ENCODE assay signal across 8 cellular contexts in genomic region chr2:43082111-43082877, GRCh38.
DNase-seq lines count a peak whose midpoint lies in the region; ATAC-seq and TF ChIP-seq lines count a peak whose summit lies in the region.

No MANE protein-coding gene starts in this region.

- H3K27me3 Mint-ChIP-seq in neural crest cell (ENCODE audit: low read depth): no peaks in the 10 kb centered on the region

- H3K9me3 Mint-ChIP-seq in neural crest cell: no peaks in the 10 kb centered on the region

- no peak overlapping the region for H2AFZ ChIP-seq in Karpas-422 (ENCODE audit: low read length)

- H3K36me3 ChIP-seq in SK-N-MC (ENCODE audit: insufficient read depth, low read length): no peaks in the 10 kb centered on the region
- H3K36me3 ChIP-seq in Karpas-422 (ENCODE audit: insufficient read depth, low read length): no peaks in the 10 kb centered on the region

- H3K9me3 ChIP-seq in SK-N-MC (ENCODE audit: low read depth, low read length) (no peaks in the 10 kb centered on the region), Karpas-422 (ENCODE audit: low read length) (no peaks in the 10 kb centered on the region)

- no peak overlapping the region for H3K4me2 ChIP-seq in Karpas-422 (ENCODE audit: low read depth, low read length, poor library complexity, severe bottlenecking)

- peak; percentile 57 for DNase-seq in AG08396 (ENCODE audit: low spot score)
- no peak for DNase-seq in SK-N-MC (ENCODE audit: low read depth, low spot score)
- peak; percentile 90 for DNase-seq in fibroblast of the aortic adventitia (ENCODE audit: low read depth)
- DNase-seq in neural crest cell (ENCODE audit: low read depth, low spot score): no peak
- no peak for DNase-seq in SHP77 (lab: John Stamatoyannopoulos, UW)
- no peak for DNase-seq in NCI-H446 treated with DMSO at 0.1 percent for 48 hours (lab: John Stamatoyannopoulos, UW)
- DNase-seq in Karpas-422: no peak

- H3K27me3 ChIP-seq in Karpas-422 (ENCODE audit: low read length): no peaks in the 10 kb centered on the region

- no peak for ATAC-seq in HG02610 (IDR thresholded peaks at IDR 0.05; ENCODE audit: unreplicated experiment)

- H3K9ac ChIP-seq in SK-N-MC (ENCODE audit: insufficient read length) (no peak overlapping the region), Karpas-422 (ENCODE audit: low read length) (no peak overlapping the region)

- no peak overlapping the region for H3K4me3 Mint-ChIP-seq in neural crest cell

- H3K79me2 ChIP-seq in Karpas-422 (ENCODE audit: low read length): no peaks in the 10 kb centered on the region

- H3K4me1 Mint-ChIP-seq in neural crest cell: peaks cover 68% of the 10 kb centered on the region

- H3K4me1 ChIP-seq in Karpas-422 (ENCODE audit: low read length): no peaks in the 10 kb centered on the region

- H3K27ac Mint-ChIP-seq in neural crest cell (ENCODE audit: unreplicated experiment): peak overlapping the region; percentile 93

- H3K4me3 ChIP-seq in SK-N-MC (0 out of 2 replicates have a peak overlapping the region, but pooled peaks have one; percentile 4), fibroblast of the aortic adventitia (ENCODE audit: low read depth, low read length) (no peak overlapping the region), Karpas-422 (ENCODE audit: low read length) (no peak overlapping the region)

- no peaks in the 10 kb centered on the region for H3K36me3 Mint-ChIP-seq in neural crest cell (ENCODE audit: low read depth)

- TF ChIP-seq CTCF in fibroblast of the aortic adventitia (IDR thresholded peaks at IDR 0.05; ENCODE audit: insufficient read depth, low read length): no peak
- no peak for TF ChIP-seq CTCF in neural crest cell (conservative IDR thresholded peaks at IDR 0.05)

- H4K20me1 ChIP-seq in Karpas-422 (ENCODE audit: insufficient read depth, low read depth, low read length): no peaks in the 10 kb centered on the region

- no peaks in the 10 kb centered on the region for H3K9me2 ChIP-seq in Karpas-422 (replicated peaks; ENCODE audit: insufficient read depth, low read length)

- peak overlapping the region; percentile 70; the same call in 1 of the 2 replicates for H3K27ac ChIP-seq in SK-N-MC
- no peak overlapping the region for H3K27ac ChIP-seq in Karpas-422 (ENCODE audit: low read length)

Comparison
In these comparisons a context has a peak if more than half of its experiments do, and no peak if none do; other contexts are left out.
1. DNase-seq: peak in AG08396 (single experiment) and fibroblast of the aortic adventitia (single experiment); none in SK-N-MC (single experiment), neural crest cell (single experiment), SHP77 (0 of 2), NCI-H446 treated with DMSO at 0.1 percent for 48 hours (single experiment) and Karpas-422 (single experiment).